In the genomic region with DNA sequence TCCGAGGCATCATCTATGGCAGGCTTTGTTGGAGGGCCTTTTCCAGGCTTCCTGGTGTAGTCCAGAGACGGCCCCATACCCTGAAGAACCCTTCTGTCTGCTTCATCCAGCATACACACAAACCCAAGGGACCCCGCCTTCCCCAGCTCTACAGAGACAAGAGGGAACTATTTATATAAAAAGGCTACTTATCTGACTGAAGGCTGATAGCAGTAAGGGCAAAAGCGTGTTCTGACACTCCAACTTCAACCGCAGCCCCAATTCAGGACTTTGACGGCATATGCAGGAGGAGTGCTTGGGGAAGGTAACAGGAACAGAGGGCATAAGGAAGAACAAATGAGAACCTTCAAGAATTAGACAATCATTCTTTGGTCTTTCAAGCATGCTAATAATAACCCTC, we compare ENCODE assay signal across 16 cellular contexts. TPM values are rescaled to one million over a fixed set of nuclear protein-coding genes. Genes with fewer than 3 reads are reported as not detected.
DNase-seq lines count a peak whose midpoint lies in the region; ATAC-seq, FAIRE-seq and TF ChIP-seq lines count a peak whose summit lies in the region.
"Had no signal": no experiment of that assay in that cellular context is flagged by ENCODE, and none has a peak within 500 bp of the region (broad histone marks: within the 10 kb centered on the region; RNA-seq: fewer than 3 reads in every experiment).

No MANE protein-coding gene starts in this region.

- DNase-seq in A549 (ENCODE audit: low read depth in 1 of 2, low spot score in 1 of 2) (no peak), Panc1 (ENCODE audit: low read depth, low spot score) (no peak), fibroblast of lung (ENCODE audit: low read depth in 2 of 2) (no peak), memory B cell (ENCODE audit: low spot score in 2 of 2) (no peak), middle frontal gyrus (ENCODE audit: extremely low spot score, low spot score) (no peak), CD14-positive monocyte (ENCODE audit: low spot score) (no peak)
- no peak for DNase-seq in activated naive CD4-positive, alpha-beta T cell treated with anti-CD3 and anti-CD28 coated beads, Interleukin-2, amount 10 ng/mL, durations not matched to agents 7 days and 5 days
- DNase-seq: ACHN; activated naive CD8-positive, alpha-beta T cell treated with anti-CD3 and anti-CD28 coated beads, Interleukin-2, amount 50 U/mL, for 24 hours; foreskin keratinocyte; NCI-H1694; NCI-H69; SJCRH30; WERI-Rb-1 had no signal

- CTCF ChIA-PET in A549 (lab: Yijun Ruan, JAX) = interaction anchor here (1.2 kb wide), 1 partner anchor 65 kb away, joined by 3 read pairs; no protein-coding TSS in a partner anchor
- CTCF ChIA-PET in Panc1 (lab: Charles Lee) = no interaction called here
- CTCF ChIA-PET in activated naive CD4-positive, alpha-beta T cell treated with anti-CD3 and anti-CD28 coated beads, Interleukin-2, amount 10 ng/mL, durations not matched to agents 7 days and 5 days (lab: Charles Lee) = no interaction called here

- H3K4me3 ChIP-seq in A549 = no peak overlapping the region
- H3K4me3 ChIP-seq in Panc1 (ENCODE audit: low read depth in 2 of 2, low read length in 2 of 2) = no peak overlapping the region
- no peak overlapping the region for H3K4me3 ChIP-seq in fibroblast of lung (replicated peaks in 1 of 4; ENCODE audit: control extremely low read depth in 1 of 4, insufficient read depth in 1 of 4, low read depth in 3 of 4, low read length in 4 of 4)
- H3K4me3 ChIP-seq: SJCRH30, tibial nerve had no signal

- H3K4me1 Mint-ChIP-seq in memory B cell = peaks cover 57% of the 10 kb centered on the region
- H3K4me1 Mint-ChIP-seq in CD14-positive monocyte = peaks cover 36% of the 10 kb centered on the region
- H3K4me1 Mint-ChIP-seq in activated naive CD4-positive, alpha-beta T cell treated with anti-CD3 and anti-CD28 coated beads, Interleukin-2, amount 10 ng/mL, durations not matched to agents 7 days and 5 days = peaks cover 7% of the 10 kb centered on the region

- H3K36me3 Mint-ChIP-seq in memory B cell (peaks cover 16% of the 10 kb centered on the region), CD14-positive monocyte (peaks cover 32 to 35% of the 10 kb centered on the region in 2 donors)
- H3K36me3 Mint-ChIP-seq in activated naive CD4-positive, alpha-beta T cell treated with anti-CD3 and anti-CD28 coated beads, Interleukin-2, amount 10 ng/mL, durations not matched to agents 7 days and 5 days = no peaks in the 10 kb centered on the region

- WGBS in A549 (ENCODE audit: missing lambda C conversion rate) = 96% methylated on average over 6 of the region's 6 CpGs

- H2AFZ ChIP-seq in fibroblast of lung (ENCODE audit: low read length) = no peak overlapping the region

- no peak for ATAC-seq in A549
- no peak for ATAC-seq in Panc1
- no peak for ATAC-seq in memory B cell (ENCODE audit: low read depth)
- ATAC-seq in HG03045 (IDR thresholded peaks at IDR 0.05; ENCODE audit: unreplicated experiment) = no peak
- ATAC-seq: activated naive CD8-positive, alpha-beta T cell treated with anti-CD3 and anti-CD28 coated beads, Interleukin-2, amount 50 U/mL, for 24 hours; foreskin keratinocyte had no signal

- H3K4me3 Mint-ChIP-seq in memory B cell (no peak overlapping the region), CD14-positive monocyte (no peak overlapping the region)
- no peak overlapping the region for H3K4me3 Mint-ChIP-seq in activated naive CD4-positive, alpha-beta T cell treated with anti-CD3 and anti-CD28 coated beads, Interleukin-2, amount 10 ng/mL, durations not matched to agents 7 days and 5 days
- H3K4me3 Mint-ChIP-seq: activated naive CD8-positive, alpha-beta T cell treated with anti-CD3 and anti-CD28 coated beads, Interleukin-2, amount 50 U/mL, for 24 hours had no signal

- peaks cover 68% of the 10 kb centered on the region for H3K79me2 ChIP-seq in fibroblast of lung (ENCODE audit: control insufficient read depth, insufficient read depth, low read length)

- TF ChIP-seq RAD21 in A549 (conservative IDR thresholded peaks at IDR 0.05 in 1 of 2, IDR thresholded peaks at IDR 0.05 in 1 of 2) = no peak

- peak overlapping the region; percentile 77 to 89; a peak in 5 of 6 replicates for H3K27ac ChIP-seq in A549
- H3K27ac ChIP-seq in Panc1 (ENCODE audit: low read length) = peak overlapping the region; percentile 84
- peak overlapping the region; percentile 90 for H3K27ac ChIP-seq in fibroblast of lung (ENCODE audit: insufficient read depth, low read length)
- H3K27ac ChIP-seq: SJCRH30, WERI-Rb-1 had no signal

- in situ Hi-C loops in Panc1 (cut with HindIII; ENCODE audit: low pct_unique_long_range_greater_than_20kb, low sequenced_read_pairs) = no loop called here

- H3K27me3 ChIP-seq in Panc1 (ENCODE audit: control insufficient read depth, insufficient read depth, low read length) (no peaks in the 10 kb centered on the region), fibroblast of lung (ENCODE audit: control insufficient read depth, insufficient read depth, low read length) (no peaks in the 10 kb centered on the region)
- H3K27me3 ChIP-seq: foreskin keratinocyte, SJCRH30, tibial nerve had no signal

- no peaks in the 10 kb centered on the region for H4K20me1 ChIP-seq in fibroblast of lung (ENCODE audit: control insufficient read depth, extremely low read depth, insufficient read depth, low read length)

- no peak for FAIRE-seq in A549 (lab: Jason Lieb, UNC)

- H3K9ac ChIP-seq in fibroblast of lung (ENCODE audit: insufficient read depth, low read length) = no peak overlapping the region

- TF ChIP-seq CTCF in A549 (IDR thresholded peaks at IDR 0.05) = no peak
- no peak for TF ChIP-seq CTCF in Panc1 (IDR thresholded peaks at IDR 0.05)
- no peak for TF ChIP-seq CTCF in fibroblast of lung (conservative IDR thresholded peaks at IDR 0.05 in 1 of 2, IDR thresholded peaks at IDR 0.05 in 1 of 2; ENCODE audit: low read depth in 1 of 2, low read length in 2 of 2)
- TF ChIP-seq CTCF in CD14-positive monocyte (IDR thresholded peaks at IDR 0.05) = no peak

- no peak for TF ChIP-seq EP300 in A549 (IDR thresholded peaks at IDR 0.05)

- peaks cover 52% of the 10 kb centered on the region for H3K4me1 ChIP-seq in A549
- peaks cover 81% of the 10 kb centered on the region for H3K4me1 ChIP-seq in Panc1 (ENCODE audit: control insufficient read depth, insufficient read depth, low read length)
- H3K4me1 ChIP-seq in fibroblast of lung (ENCODE audit: control insufficient read depth, extremely low read depth, insufficient read depth, low read length) = peaks cover 41% of the 10 kb centered on the region

- H3K9me3 Mint-ChIP-seq in memory B cell (no peaks in the 10 kb centered on the region), CD14-positive monocyte (no peaks in the 10 kb centered on the region)
- no peaks in the 10 kb centered on the region for H3K9me3 Mint-ChIP-seq in activated naive CD4-positive, alpha-beta T cell treated with anti-CD3 and anti-CD28 coated beads, Interleukin-2, amount 10 ng/mL, durations not matched to agents 7 days and 5 days
- H3K9me3 Mint-ChIP-seq: activated naive CD8-positive, alpha-beta T cell treated with anti-CD3 and anti-CD28 coated beads, Interleukin-2, amount 50 U/mL, for 24 hours had no signal

- no TSS peak for BruUV-seq in Panc1 (replicated peaks; lab: Mats Ljungman, UMichigan)

- H3K4me2 ChIP-seq in A549 (no peak overlapping the region), fibroblast of lung (ENCODE audit: extremely low read depth, insufficient read depth, low read length) (peak overlapping the region; percentile 51)

- POLR2A ChIA-PET in A549 (lab: Yijun Ruan, JAX) (no interaction called here), Panc1 (lab: Charles Lee) (interaction anchor here (0.6 kb wide), 1 partner anchor 1833 kb away, joined by 4 read pairs; no protein-coding TSS in a partner anchor)

- intact Hi-C loops in Panc1 (cut with micrococcal nuclease; ENCODE audit: unreplicated experiment) (no loop called here), CD14-positive monocyte (cut with micrococcal nuclease) (loop anchor here in 1 of 2 donors (5.0 kb wide), 2 partner anchors 46 to 106 kb away; no protein-coding TSS in a partner anchor)

- H3K36me3 ChIP-seq in Panc1 (ENCODE audit: control insufficient read depth, insufficient read depth, low read length) (no peaks in the 10 kb centered on the region), fibroblast of lung (ENCODE audit: control insufficient read depth, insufficient read depth, low read length) (no peaks in the 10 kb centered on the region)
- H3K36me3 ChIP-seq: SJCRH30, tibial nerve, WERI-Rb-1 had no signal

- TF ChIP-seq POLR2A in A549 (IDR thresholded peaks at IDR 0.05; ENCODE audit: low read length) = no peak

- peak overlapping the region; percentile 96 for H3K27ac Mint-ChIP-seq in memory B cell
- no peak overlapping the region for H3K27ac Mint-ChIP-seq in CD14-positive monocyte
- no peak overlapping the region for H3K27ac Mint-ChIP-seq in activated naive CD4-positive, alpha-beta T cell treated with anti-CD3 and anti-CD28 coated beads, Interleukin-2, amount 10 ng/mL, durations not matched to agents 7 days and 5 days

- H3K9me3 ChIP-seq in A549 (no peaks in the 10 kb centered on the region), Panc1 (ENCODE audit: control insufficient read depth, insufficient read depth, low read depth, low read length) (no peaks in the 10 kb centered on the region), fibroblast of lung (ENCODE audit: control insufficient read depth, insufficient read depth, low read depth, low read length) (no peaks in the 10 kb centered on the region)
- H3K9me3 ChIP-seq: SJCRH30, tibial nerve had no signal

- no peaks in the 10 kb centered on the region for H3K27me3 Mint-ChIP-seq in memory B cell
- H3K27me3 Mint-ChIP-seq in CD14-positive monocyte (ENCODE audit: low read depth in 3 of 3) = peaks cover 0 to 3% (median 0%) of the 10 kb centered on the region in 3 donors
- no peaks in the 10 kb centered on the region for H3K27me3 Mint-ChIP-seq in activated naive CD4-positive, alpha-beta T cell treated with anti-CD3 and anti-CD28 coated beads, Interleukin-2, amount 10 ng/mL, durations not matched to agents 7 days and 5 days
- H3K27me3 Mint-ChIP-seq: activated naive CD8-positive, alpha-beta T cell treated with anti-CD3 and anti-CD28 coated beads, Interleukin-2, amount 50 U/mL, for 24 hours had no signal

TF ChIP-seq in A549, 52 proteins besides CTCF, POLR2A, EP300 and RAD21 (continues in another document):
- no peak for TF ChIP-seq TFCP2L1 (CRISPR knock-in tag; IDR thresholded peaks at IDR 0.05)
- TF ChIP-seq POLR2AphosphoS2 (conservative IDR thresholded peaks at IDR 0.05; ENCODE audit: low read length) = no peak

RNA-seq across cellular contexts. Expression of gene GNA12, which starts 21.0 kb away (rescaled TPM):
- polyA plus RNA-seq in A549 (2011; rRNA removed) (43.7 and 44.0 TPM in 2 replicates), A549 (2017; fragmentation: RNase III; extraction: RNeasy Plus Mini Kit Qiagen cat#74134 plus additional on column Dnase treatment) (33.0 to 35.6 TPM (median 34.5 TPM) in 3 replicates), fibroblast of lung (119 and 137 TPM in 2 replicates), CD14-positive monocyte (10 to 100 TPM in 1 of 2 donors, 1 to 10 TPM in 1; 3.4 to 10.6 TPM)
- polyA plus RNA-seq in A549 (2012; cell fraction: cytosol; rRNA removed) = 35.5 and 55.4 TPM in 2 replicates
- 30.9 and 37.5 TPM in 2 replicates for polyA plus RNA-seq in A549 (2012; cell fraction: nucleus; rRNA removed)
- polyA minus RNA-seq in A549 (2011; rRNA and poly(A)+ RNA removed) = 66.4 and 75.1 TPM in 2 replicates
- total RNA-seq in Panc1 (2021; ENCODE audit: unreplicated experiment) (139 TPM), fibroblast of lung (23.1 and 36.2 TPM in 2 replicates)
- 170 TPM for polyA plus RNA-seq in Panc1 (2012; ENCODE audit: insufficient read length)
- 87.8 and 89.1 TPM in 2 replicates for polyA plus RNA-seq in fibroblast of lung (2012)
- polyA minus RNA-seq in fibroblast of lung (ENCODE audit: low replicate concordance) = 174 and 188 TPM in 2 replicates
